16 cellular contexts compared by ENCODE assay signal in the genomic region with DNA sequence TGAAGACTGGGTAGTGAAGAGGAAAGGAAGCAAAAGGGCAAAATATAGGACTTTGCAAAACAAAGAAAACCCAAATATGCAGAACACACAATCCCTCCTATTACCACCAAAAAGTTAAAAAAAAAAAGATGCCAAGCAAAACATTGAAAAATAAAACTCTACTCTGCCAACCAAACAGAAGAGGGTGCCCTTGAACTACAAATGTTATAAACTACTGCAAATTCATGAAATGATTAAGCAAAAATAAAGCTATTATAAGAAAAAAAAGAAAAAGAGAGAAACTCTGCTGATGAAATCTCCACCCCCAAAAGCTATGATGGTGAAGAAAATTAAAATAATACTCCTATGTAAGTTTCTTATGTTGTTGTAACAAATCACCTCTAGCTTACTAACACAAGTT.
DNase-seq lines count a peak whose midpoint lies in the region; ATAC-seq and TF ChIP-seq lines count a peak whose summit lies in the region.
"Had no signal": no experiment of that assay in that cellular context is flagged by ENCODE, and none has a peak within 500 bp of the region (broad histone marks: within the 10 kb centered on the region; RNA-seq: fewer than 3 reads in every experiment).

No MANE protein-coding gene starts in this region.

- no peak overlapping the region for H3K9ac ChIP-seq in adipocyte (ENCODE audit: low read length)

- no peak overlapping the region for H3K27ac Mint-ChIP-seq in CD14-positive monocyte
- H3K27ac Mint-ChIP-seq: activated CD4-positive, alpha-beta T cell treated with anti-CD3 and anti-CD28 coated beads for 36 hours; activated naive CD8-positive, alpha-beta T cell treated with anti-CD3 and anti-CD28 coated beads for 36 hours; IgD-negative memory B cell had no signal

- H3K9me3 Mint-ChIP-seq in CD14-positive monocyte = peaks cover 0 to 12% (median 6%) of the 10 kb centered on the region in 7 donors
- H3K9me3 Mint-ChIP-seq: activated naive CD8-positive, alpha-beta T cell treated with anti-CD3 and anti-CD28 coated beads for 36 hours; IgD-negative memory B cell had no signal

- no peak for TF ChIP-seq EP300 in Ishikawa (IDR thresholded peaks at IDR 0.05; ENCODE audit: borderline replicate concordance)

- H3K36me3 Mint-ChIP-seq in CD14-positive monocyte = no peaks in the 10 kb centered on the region
- H3K36me3 Mint-ChIP-seq: activated naive CD8-positive, alpha-beta T cell treated with anti-CD3 and anti-CD28 coated beads for 36 hours; IgD-negative memory B cell had no signal

- H3K4me1 ChIP-seq in adipocyte (ENCODE audit: control insufficient read depth, insufficient read depth, low read length) = no peaks in the 10 kb centered on the region
- H3K4me1 ChIP-seq in aorta (ENCODE audit: control insufficient read depth in 1 of 2, insufficient read depth in 2 of 2, low read length in 2 of 2) = no peaks in the 10 kb centered on the region
- H3K4me1 ChIP-seq in heart right ventricle = no peaks in the 10 kb centered on the region
- H3K4me1 ChIP-seq: esophagus squamous epithelium, Peyer's patch, sigmoid colon had no signal

- H3K36me3 ChIP-seq in adipocyte (ENCODE audit: control insufficient read depth, insufficient read depth, low read length, severe bottlenecking) (no peaks in the 10 kb centered on the region), aorta (ENCODE audit: control insufficient read depth in 1 of 2, insufficient read depth in 2 of 2, low read length in 1 of 2) (no peaks in the 10 kb centered on the region), heart right ventricle (no peaks in the 10 kb centered on the region)
- H3K36me3 ChIP-seq: esophagus squamous epithelium, Peyer's patch, sigmoid colon had no signal

- TF ChIP-seq RAD21 in Ishikawa (IDR thresholded peaks at IDR 0.05; ENCODE audit: low read depth) = peak; percentile 29; the same call in 1 of the 2 replicates

- TF ChIP-seq CTCF in CD14-positive monocyte (IDR thresholded peaks at IDR 0.05) (peak; percentile 39), heart right ventricle (IDR thresholded peaks at IDR 0.05) (peak in 2 of 9 donors; percentile 20 to 25)

- no peak overlapping the region for H3K4me3 ChIP-seq in adipocyte (ENCODE audit: low read length)
- no peak overlapping the region for H3K4me3 ChIP-seq in aorta (ENCODE audit: low read length in 2 of 2)
- H3K4me3 ChIP-seq in heart right ventricle = no peak overlapping the region
- H3K4me3 ChIP-seq: esophagus squamous epithelium, Peyer's patch, sigmoid colon had no signal

- no peaks in the 10 kb centered on the region for H3K9me3 ChIP-seq in adipocyte (ENCODE audit: control insufficient read depth, low read length)
- H3K9me3 ChIP-seq in aorta (ENCODE audit: control insufficient read depth, low read length) = no peaks in the 10 kb centered on the region
- H3K9me3 ChIP-seq in heart right ventricle = no peaks in the 10 kb centered on the region
- H3K9me3 ChIP-seq: esophagus squamous epithelium, Peyer's patch, sigmoid colon had no signal

- ATAC-seq in HG03196 (IDR thresholded peaks at IDR 0.05; ENCODE audit: unreplicated experiment) (no peak), aorta (ENCODE audit: low FRiP score) (no peak), GM18517 (IDR thresholded peaks at IDR 0.05; ENCODE audit: unreplicated experiment) (no peak), heart right ventricle (no peak)
- ATAC-seq: activated CD4-positive, alpha-beta T cell treated with anti-CD3 and anti-CD28 coated beads for 36 hours; left lobe of liver had no signal

- intact Hi-C loops in CD14-positive monocyte (cut with micrococcal nuclease) (loop anchor here in 1 of 2 donors (10.0 kb wide), 1 partner anchor 370 kb away; no protein-coding TSS in a partner anchor), aorta (cut with DNase I) (no loop called here), heart right ventricle (cut with DNase I) (loop anchor here in 2 of 10 donors (5.0 to 10.0 kb wide), 2 partner anchors 218 to 780 kb away; no protein-coding TSS in a partner anchor)

- H3K27ac ChIP-seq in aorta (ENCODE audit: low read depth in 1 of 2, low read length in 2 of 2) = no peak overlapping the region
- H3K27ac ChIP-seq in heart right ventricle = no peak overlapping the region
- H3K27ac ChIP-seq: esophagus squamous epithelium, Peyer's patch, sigmoid colon had no signal

- no peak for DNase-seq in CD14-positive monocyte (ENCODE audit: low spot score)
- peak; percentile 61 for DNase-seq in adipocyte (ENCODE audit: low read depth)
- peak; percentile 13 to 35 for DNase-seq in lung microvascular endothelial cell (ENCODE audit: low read depth in 2 of 2)
- DNase-seq in aorta = no peak
- DNase-seq in heart right ventricle = no peak
- DNase-seq: activated CD4-positive, alpha-beta T cell treated with anti-CD3 and anti-CD28 coated beads for 36 hours; activated naive CD8-positive, alpha-beta T cell treated with anti-CD3 and anti-CD28 coated beads for 36 hours; DMS79; esophagus squamous epithelium; Peyer's patch; sigmoid colon had no signal

- peaks cover 7% of the 10 kb centered on the region for H3K4me1 Mint-ChIP-seq in CD14-positive monocyte
- H3K4me1 Mint-ChIP-seq: activated CD4-positive, alpha-beta T cell treated with anti-CD3 and anti-CD28 coated beads for 36 hours; activated naive CD8-positive, alpha-beta T cell treated with anti-CD3 and anti-CD28 coated beads for 36 hours had no signal

- H3K27me3 ChIP-seq in adipocyte (replicated peaks; ENCODE audit: control insufficient read depth, insufficient read depth, low read length) = peaks cover 43% of the 10 kb centered on the region
- H3K27me3 ChIP-seq in aorta (ENCODE audit: control insufficient read depth in 1 of 2, insufficient read depth in 2 of 2, low read length in 1 of 2) = no peaks in the 10 kb centered on the region
- peaks cover 0 to 97% (median 0%) of the 10 kb centered on the region in 7 donors for H3K27me3 ChIP-seq in heart right ventricle
- H3K27me3 ChIP-seq: esophagus squamous epithelium, Peyer's patch had no signal

- H3K27me3 Mint-ChIP-seq in CD14-positive monocyte (ENCODE audit: low read depth in 3 of 3) = peaks cover 0 to 62% (median 4%) of the 10 kb centered on the region in 3 donors
- H3K27me3 Mint-ChIP-seq: activated CD4-positive, alpha-beta T cell treated with anti-CD3 and anti-CD28 coated beads for 36 hours; activated naive CD8-positive, alpha-beta T cell treated with anti-CD3 and anti-CD28 coated beads for 36 hours had no signal

- H3K4me3 Mint-ChIP-seq in CD14-positive monocyte = no peak overlapping the region
- H3K4me3 Mint-ChIP-seq: activated CD4-positive, alpha-beta T cell treated with anti-CD3 and anti-CD28 coated beads for 36 hours; activated naive CD8-positive, alpha-beta T cell treated with anti-CD3 and anti-CD28 coated beads for 36 hours; IgD-negative memory B cell had no signal

TF ChIP-seq in Ishikawa, 13 proteins besides CTCF, POLR2A, EP300 and RAD21:
- TF ChIP-seq, protein P1, sequence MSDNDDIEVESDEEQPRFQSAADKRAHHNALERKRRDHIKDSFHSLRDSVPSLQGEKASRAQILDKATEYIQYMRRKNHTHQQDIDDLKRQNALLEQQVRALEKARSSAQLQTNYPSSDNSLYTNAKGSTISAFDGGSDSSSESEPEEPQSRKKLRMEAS (IDR thresholded peaks at IDR 0.05) = no peak
- TF ChIP-seq CREB1 (IDR thresholded peaks at IDR 0.05; ENCODE audit: low read depth) = no peak
- TF ChIP-seq TEAD4 (IDR thresholded peaks at IDR 0.05) = no peak
- TF ChIP-seq, protein P2, sequence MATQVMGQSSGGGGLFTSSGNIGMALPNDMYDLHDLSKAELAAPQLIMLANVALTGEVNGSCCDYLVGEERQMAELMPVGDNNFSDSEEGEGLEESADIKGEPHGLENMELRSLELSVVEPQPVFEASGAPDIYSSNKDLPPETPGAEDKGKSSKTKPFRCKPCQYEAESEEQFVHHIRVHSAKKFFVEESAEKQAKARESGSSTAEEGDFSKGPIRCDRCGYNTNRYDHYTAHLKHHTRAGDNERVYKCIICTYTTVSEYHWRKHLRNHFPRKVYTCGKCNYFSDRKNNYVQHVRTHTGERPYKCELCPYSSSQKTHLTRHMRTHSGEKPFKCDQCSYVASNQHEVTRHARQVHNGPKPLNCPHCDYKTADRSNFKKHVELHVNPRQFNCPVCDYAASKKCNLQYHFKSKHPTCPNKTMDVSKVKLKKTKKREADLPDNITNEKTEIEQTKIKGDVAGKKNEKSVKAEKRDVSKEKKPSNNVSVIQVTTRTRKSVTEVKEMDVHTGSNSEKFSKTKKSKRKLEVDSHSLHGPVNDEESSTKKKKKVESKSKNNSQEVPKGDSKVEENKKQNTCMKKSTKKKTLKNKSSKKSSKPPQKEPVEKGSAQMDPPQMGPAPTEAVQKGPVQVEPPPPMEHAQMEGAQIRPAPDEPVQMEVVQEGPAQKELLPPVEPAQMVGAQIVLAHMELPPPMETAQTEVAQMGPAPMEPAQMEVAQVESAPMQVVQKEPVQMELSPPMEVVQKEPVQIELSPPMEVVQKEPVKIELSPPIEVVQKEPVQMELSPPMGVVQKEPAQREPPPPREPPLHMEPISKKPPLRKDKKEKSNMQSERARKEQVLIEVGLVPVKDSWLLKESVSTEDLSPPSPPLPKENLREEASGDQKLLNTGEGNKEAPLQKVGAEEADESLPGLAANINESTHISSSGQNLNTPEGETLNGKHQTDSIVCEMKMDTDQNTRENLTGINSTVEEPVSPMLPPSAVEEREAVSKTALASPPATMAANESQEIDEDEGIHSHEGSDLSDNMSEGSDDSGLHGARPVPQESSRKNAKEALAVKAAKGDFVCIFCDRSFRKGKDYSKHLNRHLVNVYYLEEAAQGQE (IDR thresholded peaks at IDR 0.05; ENCODE audit: low read depth) = no peak
- TF ChIP-seq NFIC (IDR thresholded peaks at IDR 0.05) = no peak
- TF ChIP-seq ZBTB7A (IDR thresholded peaks at IDR 0.05; ENCODE audit: low read depth) = no peak

Comparison
In these comparisons a context has a peak if more than half of its experiments do, and no peak if none do; other contexts are left out.
1. DNase-seq: peak in adipocyte (single experiment) and lung microvascular endothelial cell (2 of 2); none in CD14-positive monocyte (single experiment), aorta (0 of 2) and heart right ventricle (0 of 2).